8 cellular contexts compared by ENCODE assay signal in genomic region chr19:7534531-7534980, GRCh38. TPM values are rescaled to one million over a fixed set of nuclear protein-coding genes. Genes with fewer than 3 reads are reported as not detected.
A peak's percentile ranks its signal among the peaks of the same experiment; 100 is the strongest.
DNase-seq lines count a peak whose midpoint lies in the region; FAIRE-seq and TF ChIP-seq lines count a peak whose summit lies in the region.

No MANE protein-coding gene starts in this region.

- no peaks in the 10 kb centered on the region for H4K20me1 ChIP-seq in smooth muscle cell (ENCODE audit: low read depth)

- peak overlapping the region; percentile 97 to 98 for H3K27ac ChIP-seq in coronary artery
- H3K27ac ChIP-seq in smooth muscle cell (ENCODE audit: low read depth) = peak overlapping the region; percentile 72

- DNase-seq in NCI-H1092 treated with DMSO at 0.1 percent for 48 hours (lab: John Stamatoyannopoulos, UW) = peak; percentile 38
- no peak for DNase-seq in NCI-H1092 (lab: John Stamatoyannopoulos, UW)
- DNase-seq in HTR-8/SVneo (ENCODE audit: insufficient read length, low spot score) = peak; percentile 92
- DNase-seq in T-helper 9 cell = peak; percentile 25
- peak; percentile 90 for DNase-seq in coronary artery (ENCODE audit: low spot score)
- peak; percentile 50 for DNase-seq in kidney tubule cell (ENCODE audit: low spot score)
- DNase-seq in smooth muscle cell (lab: John Stamatoyannopoulos, UW; ENCODE audit: unreplicated experiment) = peak; percentile 63
- DNase-seq in NCI-H2029 (lab: John Stamatoyannopoulos, UW) = no peak

- H3K27me3 ChIP-seq in smooth muscle cell (ENCODE audit: low read depth) = no peaks in the 10 kb centered on the region

- H3K4me1 ChIP-seq in smooth muscle cell (ENCODE audit: low read depth) = no peaks in the 10 kb centered on the region

- 1% methylated on average over 20 of the region's 20 CpGs for WGBS in smooth muscle cell (ENCODE audit: low lambda C conversion rate)

- peak overlapping the region; percentile 13 for H2AFZ ChIP-seq in smooth muscle cell (ENCODE audit: low read depth)

- TF ChIP-seq CTCF in coronary artery (IDR thresholded peaks at IDR 0.05) (no peak), smooth muscle cell (IDR thresholded peaks at IDR 0.05; ENCODE audit: borderline replicate concordance, insufficient read depth, poor library complexity, severe bottlenecking) (no peak)

- no peaks in the 10 kb centered on the region for H3K79me2 ChIP-seq in smooth muscle cell (ENCODE audit: low read depth)

- peak overlapping the region; percentile 86 for H3K4me2 ChIP-seq in smooth muscle cell

- no peaks in the 10 kb centered on the region for H3K9me3 ChIP-seq in smooth muscle cell (replicated peaks; ENCODE audit: low read depth)

- peak; percentile 73 for FAIRE-seq in HTR-8/SVneo (lab: Jason Lieb, UNC)

- H3F3A ChIP-seq in smooth muscle cell (ENCODE audit: low read depth) = no peaks in the 10 kb centered on the region

- H3K9ac ChIP-seq in smooth muscle cell (ENCODE audit: low read depth) = peak overlapping the region; percentile 37

- no peaks in the 10 kb centered on the region for H3K36me3 ChIP-seq in smooth muscle cell (ENCODE audit: low read depth)

- H3K4me3 ChIP-seq in coronary artery (peak overlapping the region; percentile 90), smooth muscle cell (peak overlapping the region; percentile 64)

RNA-seq across cellular contexts. Expression of gene PNPLA6, which starts 1.0 kb away (rescaled TPM):
- total RNA-seq in smooth muscle cell = 40.7 and 55.6 TPM in 2 replicates
- 22.3 and 40.0 TPM in 2 replicates for polyA plus RNA-seq in smooth muscle cell

RNA-seq across cellular contexts. Expression of gene MCOLN1, which starts 12.1 kb away (rescaled TPM):
- total RNA-seq in smooth muscle cell = 5.5 and 9.8 TPM in 2 replicates
- polyA plus RNA-seq in smooth muscle cell = 19.2 and 35.2 TPM in 2 replicates

RNA-seq across cellular contexts. Expression of gene ZNF358, which starts 18.7 kb away (rescaled TPM):
- 47.9 and 67.2 TPM in 2 replicates for total RNA-seq in smooth muscle cell
- polyA plus RNA-seq in smooth muscle cell = 34.4 and 40.8 TPM in 2 replicates

RNA-seq across cellular contexts. Expression of gene PEX11G, which starts 45.7 kb away (rescaled TPM):
- total RNA-seq in smooth muscle cell = 3.8 TPM in 1 of 2 replicates, not detected in the other
- 4.3 and 6.4 TPM in 2 replicates for polyA plus RNA-seq in smooth muscle cell

Comparison
In these comparisons a context has a peak if more than half of its experiments do, and no peak if none do; other contexts are left out.
1. DNase-seq: peak in NCI-H1092 treated with DMSO at 0.1 percent for 48 hours (single experiment), HTR-8/SVneo (single experiment), T-helper 9 cell (single experiment), coronary artery (single experiment), kidney tubule cell (single experiment) and smooth muscle cell (single experiment); none in NCI-H1092 (single experiment) and NCI-H2029 (single experiment).